9 cellular contexts compared by ENCODE assay signal in genomic region chr1:226870323-226871046, GRCh38. TPM values are rescaled to one million over a fixed set of nuclear protein-coding genes. Genes with fewer than 3 reads are reported as not detected.
DNase-seq lines count a peak whose midpoint lies in the region; ATAC-seq, FAIRE-seq and TF ChIP-seq lines count a peak whose summit lies in the region.
"Had no signal": no experiment of that assay in that cellular context is flagged by ENCODE, and none has a peak within 500 bp of the region (broad histone marks: within the 10 kb centered on the region; RNA-seq: fewer than 3 reads in every experiment).

TSS of gene PSEN2 (plus strand) at chr1:226870616. CDS start at chr1:226881908, 11,292 bp downstream.

- peak within 1 kb of the TSS; percentile 69 to 71 for H3K4me3 ChIP-seq in kidney (ENCODE audit: low read length in 2 of 2)

- peak; percentile 64 for DNase-seq in NCI-H1436 (lab: John Stamatoyannopoulos, UW)
- DNase-seq in NCI-H1436 treated with DMSO at 0.1 percent for 48 hours (lab: John Stamatoyannopoulos, UW): no peak
- DNase-seq in NCI-H2081 (lab: John Stamatoyannopoulos, UW): peak; percentile 81 to 93
- peak; percentile 86 for DNase-seq in cerebellum (ENCODE audit: low spot score)
- peak; percentile 91 for DNase-seq in kidney
- peak; percentile 25 to 49 for DNase-seq in stimulated activated CD4-positive, alpha-beta T cell treated with anti-CD3 and anti-CD28 coated beads, Interleukin-15, amount 100 ng/mL, for 1 hour (ENCODE audit: low read depth in 1 of 2, low spot score in 1 of 2)
- DNase-seq: DND-41 had no signal

- H3K27ac ChIP-seq in VCaP (peak within 1 kb of the TSS; percentile 91), kidney (ENCODE audit: low read depth in 2 of 2, low read length in 2 of 2) (peak within 1 kb of the TSS; percentile 68 to 80)

- ATAC-seq in HG02759 (IDR thresholded peaks at IDR 0.05; ENCODE audit: unreplicated experiment): peak; percentile 90

- H3K9ac ChIP-seq in kidney (ENCODE audit: low read length in 2 of 2): peak within 1 kb of the TSS; percentile 9 to 37

- FAIRE-seq in kidney (lab: Jason Lieb, UNC): no peak

- no peaks in the 10 kb centered on the region for H3K9me3 ChIP-seq in kidney (ENCODE audit: control insufficient read depth in 1 of 2, low read length in 2 of 2)

- H3K36me3 ChIP-seq in kidney (ENCODE audit: control insufficient read depth in 1 of 2, insufficient read depth in 2 of 2, low read length in 2 of 2): no peaks in the 10 kb centered on the region

- intact Hi-C loops in kidney (cut with DNase I): no loop called here

- peaks cover 14 to 27% of the 10 kb centered on the region in 2 donors for H3K4me1 ChIP-seq in kidney (ENCODE audit: control insufficient read depth in 1 of 2, insufficient read depth in 1 of 2, low read depth in 1 of 2, low read length in 2 of 2)

- TF ChIP-seq CTCF in VCaP (conservative IDR thresholded peaks at IDR 0.05) (peak; percentile 27; the same call in 1 of the 2 replicates), kidney (IDR thresholded peaks at IDR 0.05; ENCODE audit: borderline replicate concordance, extremely low read depth, insufficient read depth) (no peak)

RNA-seq across cellular contexts. Expression of gene PSEN2, which starts in this region (rescaled TPM):
- total RNA-seq in cerebellum: 23.0 TPM
- total RNA-seq in kidney: 25.6 TPM
- 22.6 TPM for polyA plus RNA-seq in kidney (ENCODE audit: insufficient read depth, low read depth, low replicate concordance)
